In genomic region chrX:131501556-131501955, GRCh38 we compare ENCODE assay signal across 20 cellular contexts. TPM values are rescaled to one million over a fixed set of nuclear protein-coding genes. Genes with fewer than 3 reads are reported as not detected.
"Had no signal": no experiment of that assay in that cellular context is flagged by ENCODE, and none has a peak within 500 bp of the region (broad histone marks: within the 10 kb centered on the region; RNA-seq: fewer than 3 reads in every experiment).

No MANE protein-coding gene starts in this region.

RNA-seq across cellular contexts. Expression of gene OR13H1, which starts 42.3 kb away (rescaled TPM):
- total RNA-seq: colonic mucosa, dermis microvascular lymphatic vessel endothelial cell, endodermal cell, esophagus mucosa, esophagus squamous epithelium, gastrocnemius medialis, glomerular endothelial cell, heart right ventricle, kidney epithelial cell, left cardiac atrium, left lung, left ventricle myocardium superior, lower leg skin, lower lobe of right lung, lung microvascular endothelial cell, mesenteric fat pad, mesothelial cell of epicardium, mucosa of descending colon, myocyte had no signal
- polyA plus RNA-seq: heart right ventricle, keratinocyte had no signal
